ENCODE assay signal across 29 cellular contexts in genomic region chr11:85698195-85698594, GRCh38. TPM values are rescaled to one million over a fixed set of nuclear protein-coding genes. Genes with fewer than 3 reads are reported as not detected.
"Had no signal": no experiment of that assay in that cellular context is flagged by ENCODE, and none has a peak within 500 bp of the region (broad histone marks: within the 10 kb centered on the region; RNA-seq: fewer than 3 reads in every experiment).

No MANE protein-coding gene starts in this region.

- H3K36me3 ChIP-seq: colonic mucosa, neural progenitor cell, transverse colon had no signal

- H3K4me3 Mint-ChIP-seq: activated CD4-positive, alpha-beta T cell treated with anti-CD3 and anti-CD28 coated beads, Interleukin-2, amount 10 ng/mL, durations not matched to agents 7 days and 5 days; activated CD8-positive, alpha-beta T cell treated with anti-CD3 and anti-CD28 coated beads for 36 hours; activated naive CD4-positive, alpha-beta T cell treated with anti-CD3 and anti-CD28 coated beads, Interleukin-2, amount 50 U/mL, for 24 hours; activated T-helper 1 cell treated with anti-CD3 and anti-CD28 coated beads, Interleukin-12 subunit alpha, Interleukin-12 subunit beta, Interleukin-2, Interleukin-4 antibody, amounts not matched to agents 30 ng/mL and 10 ng/mL and 1 ng/mL, durations not matched to agents 14 hours and 24 hours and 36 hours; mesothelial cell of epicardium; naive B cell; neural progenitor cell had no signal

- H2AFZ ChIP-seq: neural progenitor cell had no signal

- ATAC-seq: activated CD8-positive, alpha-beta T cell treated with anti-CD3 and anti-CD28 coated beads for 36 hours; left colon; right cardiac atrium had no signal

- H3K27ac ChIP-seq: colonic mucosa, neural progenitor cell, testis, transverse colon, VCaP had no signal

- H3K4me1 Mint-ChIP-seq: neural progenitor cell had no signal

- DNase-seq: activated CD4-positive, alpha-beta T cell treated with anti-CD3 and anti-CD28 coated beads, Interleukin-2, amount 10 ng/mL, durations not matched to agents 7 days and 5 days; activated CD8-positive, alpha-beta T cell treated with anti-CD3 and anti-CD28 coated beads for 36 hours; activated gamma-delta T cell; anterior cingulate cortex; cerebellar nuclear complex; colonic mucosa; effector CD8-positive, alpha-beta T cell; foreskin fibroblast; head of caudate nucleus; hippocampal formation; kidney; left colon; naive B cell; occipital lobe; right cardiac atrium; stimulated activated CD4-positive, alpha-beta T cell treated with anti-CD3 and anti-CD28 coated beads, Interleukin-15, amount 100 ng/mL, for 24 hours; stimulated activated CD4-positive, alpha-beta T cell treated with anti-CD3 and anti-CD28 coated beads, Interleukin-2, amount 100 ng/mL, for 24 hours; stimulated activated naive CD4-positive, alpha-beta T cell; T-helper 9 cell; testis; transverse colon had no signal

- H3K27me3 ChIP-seq: colonic mucosa, neural progenitor cell, testis, transverse colon had no signal

- H3K9ac ChIP-seq: neural progenitor cell had no signal

- H3K9me3 ChIP-seq: colonic mucosa, testis, transverse colon had no signal

- H3K4me2 ChIP-seq: neural progenitor cell had no signal

- H3K27ac Mint-ChIP-seq: activated CD4-positive, alpha-beta T cell treated with anti-CD3 and anti-CD28 coated beads, Interleukin-2, amount 10 ng/mL, durations not matched to agents 7 days and 5 days; activated CD8-positive, alpha-beta T cell treated with anti-CD3 and anti-CD28 coated beads for 36 hours; activated T-helper 1 cell treated with anti-CD3 and anti-CD28 coated beads, Interleukin-12 subunit alpha, Interleukin-12 subunit beta, Interleukin-2, Interleukin-4 antibody, amounts not matched to agents 30 ng/mL and 10 ng/mL and 1 ng/mL, durations not matched to agents 14 hours and 24 hours and 36 hours; mesothelial cell of epicardium; naive B cell; neural progenitor cell had no signal

- H3K36me3 Mint-ChIP-seq: neural progenitor cell had no signal

- H3K27me3 Mint-ChIP-seq: activated CD4-positive, alpha-beta T cell treated with anti-CD3 and anti-CD28 coated beads, Interleukin-2, amount 10 ng/mL, durations not matched to agents 7 days and 5 days; activated CD8-positive, alpha-beta T cell treated with anti-CD3 and anti-CD28 coated beads for 36 hours; activated naive CD4-positive, alpha-beta T cell treated with anti-CD3 and anti-CD28 coated beads, Interleukin-2, amount 50 U/mL, for 24 hours had no signal

- H3K9me3 Mint-ChIP-seq: activated CD8-positive, alpha-beta T cell treated with anti-CD3 and anti-CD28 coated beads for 36 hours; activated naive CD4-positive, alpha-beta T cell treated with anti-CD3 and anti-CD28 coated beads, Interleukin-2, amount 50 U/mL, for 24 hours; naive B cell; neural progenitor cell had no signal

- H3K4me3 ChIP-seq: colonic mucosa, neural progenitor cell, testis, transverse colon had no signal

- H3K4me1 ChIP-seq: colonic mucosa, neural progenitor cell, testis had no signal

- FAIRE-seq: kidney, TTC549, urothelium cell line had no signal

RNA-seq across cellular contexts. Expression of gene CCDC89, which starts 12.2 kb away (rescaled TPM):
- total RNA-seq: dermis microvascular lymphatic vessel endothelial cell had no signal
